In genomic region chr20:53691060-53691810, GRCh38 we compare ENCODE assay signal across 19 cellular contexts.
DNase-seq lines count a peak whose midpoint lies in the region; ATAC-seq and TF ChIP-seq lines count a peak whose summit lies in the region.
"Had no signal": no experiment of that assay in that cellular context is flagged by ENCODE, and none has a peak within 500 bp of the region (broad histone marks: within the 10 kb centered on the region; RNA-seq: fewer than 3 reads in every experiment).

No MANE protein-coding gene starts in this region.

- H3K79me2 ChIP-seq in OCI-LY1 (ENCODE audit: insufficient read depth, low read length), result no peaks in the 10 kb centered on the region

- H3K27me3 Mint-ChIP-seq in stimulated activated memory B cell treated with anti-CD40 and anti-IgM and Interleukin-4, amounts not matched to agents 10 μg/mL and 1 μg/mL and 100 μg/mL, for 72 hours, result no peaks in the 10 kb centered on the region

- H3K4me1 Mint-ChIP-seq in stimulated activated memory B cell treated with anti-CD40 and anti-IgM and Interleukin-4, amounts not matched to agents 10 μg/mL and 1 μg/mL and 100 μg/mL, for 72 hours, result peaks cover 8% of the 10 kb centered on the region

- H3K4me3 Mint-ChIP-seq in stimulated activated memory B cell treated with anti-CD40 and anti-IgM and Interleukin-4, amounts not matched to agents 10 μg/mL and 1 μg/mL and 100 μg/mL, for 72 hours, result no peak overlapping the region

- no peak overlapping the region for H2AFZ ChIP-seq in OCI-LY1 (ENCODE audit: low read length)

- H3K9ac ChIP-seq in OCI-LY1 (ENCODE audit: low read length), result no peak overlapping the region

- no peaks in the 10 kb centered on the region for H3K9me3 ChIP-seq in OCI-LY1 (ENCODE audit: low read length)
- no peaks in the 10 kb centered on the region for H3K9me3 ChIP-seq in esophagus (ENCODE audit: control insufficient read depth in 2 of 2, insufficient read depth in 1 of 2, low read depth in 1 of 2, low read length in 1 of 2)
- H3K9me3 ChIP-seq: esophagus squamous epithelium, pancreas, vagina had no signal

- H3K9me3 Mint-ChIP-seq in stimulated activated memory B cell treated with anti-CD40 and anti-IgM and Interleukin-4, amounts not matched to agents 10 μg/mL and 1 μg/mL and 100 μg/mL, for 72 hours, result no peaks in the 10 kb centered on the region

- H4K20me1 ChIP-seq in OCI-LY1 (ENCODE audit: insufficient read depth, low read length), result no peaks in the 10 kb centered on the region

- H3K27ac ChIP-seq in OCI-LY1 (ENCODE audit: low read depth, low read length, poor library complexity, severe bottlenecking) (peak overlapping the region; percentile 60), esophagus (ENCODE audit: low read depth in 2 of 2, low read length in 1 of 2) (peak overlapping the region; percentile 54 to 62)
- H3K27ac ChIP-seq: pancreas, vagina had no signal

- H3K36me3 ChIP-seq in OCI-LY1 (ENCODE audit: insufficient read depth, low read length), result no peaks in the 10 kb centered on the region
- H3K36me3 ChIP-seq in esophagus (ENCODE audit: control insufficient read depth in 2 of 2, insufficient read depth in 2 of 2, low read length in 1 of 2), result no peaks in the 10 kb centered on the region
- H3K36me3 ChIP-seq: esophagus squamous epithelium, pancreas, vagina had no signal

- H3K27me3 ChIP-seq in OCI-LY1 (ENCODE audit: insufficient read depth, low read length) (no peaks in the 10 kb centered on the region), esophagus (ENCODE audit: control insufficient read depth in 1 of 2, insufficient read depth in 2 of 2, low read length in 2 of 2) (no peaks in the 10 kb centered on the region)
- H3K27me3 ChIP-seq: esophagus squamous epithelium, pancreas, vagina had no signal

- TF ChIP-seq CTCF in OCI-LY1 (IDR thresholded peaks at IDR 0.05; ENCODE audit: low read length), result no peak

- no peaks in the 10 kb centered on the region for H3K36me3 Mint-ChIP-seq in stimulated activated memory B cell treated with anti-CD40 and anti-IgM and Interleukin-4, amounts not matched to agents 10 μg/mL and 1 μg/mL and 100 μg/mL, for 72 hours

- WGBS in esophagus, 2 donors, result 74 to 76% methylated on average over 10 of the region's 10 CpGs

- peak; percentile 16 for DNase-seq in activated effector memory CD4-positive, alpha-beta T cell treated with anti-CD3 and anti-CD28 coated beads, Interleukin-2, amount 50 U/mL, for 16 hours
- no peak for DNase-seq in activated effector memory CD4-positive, alpha-beta T cell treated with Interleukin-2 at 50 U/mL for 16 hours
- DNase-seq in stimulated activated CD8-positive, alpha-beta memory T cell treated with anti-CD3 and anti-CD28 coated beads, Interleukin-4, amount 100 ng/mL, for 48 hours, result no peak
- no peak for DNase-seq in NCI-H69 (lab: John Stamatoyannopoulos, UW)
- DNase-seq: activated CD4-positive, alpha-beta T cell treated with anti-CD3 and anti-CD28 coated beads for 48 hours; activated gamma-delta T cell treated with Interleukin-2 at 50 U/mL for 16 hours; cerebellar nuclear complex; DMS 273 treated with DMSO at 0.1 percent for 48 hours; esophagus squamous epithelium; GOT3; NCI-H1436 treated with DMSO at 0.1 percent for 48 hours; pancreas; SW 1271 had no signal

- H3K4me3 ChIP-seq in OCI-LY1 (ENCODE audit: low read depth, low read length, poor library complexity, severe bottlenecking) (no peak overlapping the region), esophagus (ENCODE audit: low read depth in 1 of 2, low read length in 2 of 2) (no peak overlapping the region)
- H3K4me3 ChIP-seq: esophagus squamous epithelium, lung, pancreas, vagina had no signal

- peak overlapping the region; percentile 17 for H3K27ac Mint-ChIP-seq in stimulated activated memory B cell treated with anti-CD40 and anti-IgM and Interleukin-4, amounts not matched to agents 10 μg/mL and 1 μg/mL and 100 μg/mL, for 72 hours

- H3K4me1 ChIP-seq in OCI-LY1 (ENCODE audit: insufficient read depth, low read length, severe bottlenecking) (peaks cover 44% of the 10 kb centered on the region), esophagus (ENCODE audit: control insufficient read depth in 2 of 2, insufficient read depth in 2 of 2, low read length in 1 of 2) (peaks cover 0 to 4% of the 10 kb centered on the region in 2 donors)
- H3K4me1 ChIP-seq: vagina had no signal

- H3F3A ChIP-seq in OCI-LY1 (ENCODE audit: insufficient read depth, low read length), result 0 out of 2 replicates have a peak, but pooled peaks cover 6% of the 10 kb centered on the region

- H3K9me2 ChIP-seq in OCI-LY1 (ENCODE audit: low read depth, low read length), result no peaks in the 10 kb centered on the region

- H3K4me2 ChIP-seq in OCI-LY1 (ENCODE audit: low read length), result no peak overlapping the region

- ATAC-seq in stimulated activated memory B cell treated with anti-CD40 and anti-IgM and Interleukin-4, amounts not matched to agents 10 μg/mL and 1 μg/mL and 100 μg/mL, for 72 hours, result no peak
- no peak for ATAC-seq in GM19324 (IDR thresholded peaks at IDR 0.05; ENCODE audit: low FRiP score, unreplicated experiment)
